17 cellular contexts compared by ENCODE assay signal in the genomic region with DNA sequence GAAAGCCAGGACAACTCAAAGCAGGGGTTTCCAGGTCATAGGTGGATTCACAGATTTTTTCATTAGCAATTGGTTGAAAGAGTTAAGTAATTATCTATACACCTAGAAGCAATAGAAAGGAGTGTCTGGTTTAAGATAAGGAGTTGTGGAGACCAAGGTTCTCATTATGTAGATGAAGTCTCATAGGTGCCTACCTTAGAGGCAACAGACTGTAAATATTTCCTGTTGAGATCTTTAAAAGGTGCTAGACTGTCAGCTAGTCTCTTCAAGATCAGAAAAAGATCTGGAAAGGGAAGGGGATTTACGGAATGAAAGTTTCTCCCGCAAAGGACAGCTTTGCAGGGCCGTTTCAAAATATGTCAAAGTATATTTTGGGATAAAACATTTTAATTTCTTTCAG.
DNase-seq lines count a peak whose midpoint lies in the region; ATAC-seq and TF ChIP-seq lines count a peak whose summit lies in the region.
"Had no signal": no experiment of that assay in that cellular context is flagged by ENCODE, and none has a peak within 500 bp of the region (broad histone marks: within the 10 kb centered on the region; RNA-seq: fewer than 3 reads in every experiment).

No MANE protein-coding gene starts in this region.

- no peaks in the 10 kb centered on the region for H3K36me3 Mint-ChIP-seq in GM23338 (ENCODE audit: low read depth)
- peaks cover 2% of the 10 kb centered on the region for H3K36me3 Mint-ChIP-seq in endodermal cell (ENCODE audit: low read depth)
- H3K36me3 Mint-ChIP-seq in neural progenitor cell: no peaks in the 10 kb centered on the region
- H3K36me3 Mint-ChIP-seq: CD14-positive monocyte; CD4-positive, alpha-beta memory T cell had no signal

- peak overlapping the region; percentile 81; the same call in 1 of the 2 replicates for H3K27ac Mint-ChIP-seq in GM23338
- peak overlapping the region; percentile 81 for H3K27ac Mint-ChIP-seq in endodermal cell
- H3K27ac Mint-ChIP-seq in neural progenitor cell: no peak overlapping the region
- H3K27ac Mint-ChIP-seq: CD14-positive monocyte; CD4-positive, alpha-beta memory T cell had no signal

- TF ChIP-seq POLR2A in breast epithelium (IDR thresholded peaks at IDR 0.05): no peak

- H3K9me2 ChIP-seq in GM23338 (ENCODE audit: insufficient read depth): no peaks in the 10 kb centered on the region

- H3K9ac ChIP-seq in HUES64 (ENCODE audit: low read depth, low read length) (no peak overlapping the region; the same call in 1 of the 2 replicates), endodermal cell (ENCODE audit: extremely low read depth, low read length, poor library complexity, severe bottlenecking) (peak overlapping the region; percentile 66), neural progenitor cell (no peak overlapping the region)
- H3K9ac ChIP-seq: BLaER1 had no signal

- H3K4me2 ChIP-seq in GM23338: peak overlapping the region; percentile 34
- H3K4me2 ChIP-seq in neural progenitor cell: no peak overlapping the region
- H3K4me2 ChIP-seq: BLaER1 had no signal

- TF ChIP-seq CTCF in GM23338 (conservative IDR thresholded peaks at IDR 0.05; ENCODE audit: low read depth in 2 of 2) (no peak), endodermal cell (conservative IDR thresholded peaks at IDR 0.05) (no peak), neural progenitor cell (IDR thresholded peaks at IDR 0.05) (no peak), breast epithelium (IDR thresholded peaks at IDR 0.05) (no peak)

- no peaks in the 10 kb centered on the region for H3K27me3 ChIP-seq in GM23338 (ENCODE audit: insufficient read depth)
- no peaks in the 10 kb centered on the region for H3K27me3 ChIP-seq in HUES64 (ENCODE audit: insufficient read depth, low read length)
- H3K27me3 ChIP-seq in endodermal cell (ENCODE audit: control insufficient read depth, insufficient read depth, low read length, poor library complexity, severe bottlenecking): no peaks in the 10 kb centered on the region
- H3K27me3 ChIP-seq in neural progenitor cell: no peaks in the 10 kb centered on the region
- H3K27me3 ChIP-seq in breast epithelium: no peaks in the 10 kb centered on the region
- H3K27me3 ChIP-seq: BLaER1 had no signal

- H3K27ac ChIP-seq in GM23338 (ENCODE audit: low read depth) (peak overlapping the region; percentile 86), HUES64 (ENCODE audit: low read depth, low read length) (peak overlapping the region; percentile 56), endodermal cell (ENCODE audit: low read depth, low read length) (no peak overlapping the region), neural progenitor cell (peak overlapping the region; percentile 57), breast epithelium (no peak overlapping the region)
- H3K27ac ChIP-seq: BLaER1 had no signal

- H3K4me3 Mint-ChIP-seq in GM23338: no peak overlapping the region
- H3K4me3 Mint-ChIP-seq in endodermal cell: no peak overlapping the region
- H3K4me3 Mint-ChIP-seq in neural progenitor cell: no peak overlapping the region
- H3K4me3 Mint-ChIP-seq: CD14-positive monocyte; CD4-positive, alpha-beta memory T cell had no signal

- H3K4me1 ChIP-seq in GM23338 (ENCODE audit: insufficient read depth): peaks cover 56% of the 10 kb centered on the region
- peaks cover 74% of the 10 kb centered on the region for H3K4me1 ChIP-seq in HUES64 (ENCODE audit: insufficient read depth, low read length)
- H3K4me1 ChIP-seq in endodermal cell (ENCODE audit: control insufficient read depth, insufficient read depth, low read length): peaks cover 14% of the 10 kb centered on the region
- peaks cover 36% of the 10 kb centered on the region for H3K4me1 ChIP-seq in neural progenitor cell
- H3K4me1 ChIP-seq in breast epithelium: no peaks in the 10 kb centered on the region
- H3K4me1 ChIP-seq: BLaER1 had no signal

- H4K20me1 ChIP-seq in GM23338 (replicated peaks; ENCODE audit: insufficient read depth): no peaks in the 10 kb centered on the region
- no peaks in the 10 kb centered on the region for H4K20me1 ChIP-seq in neural progenitor cell (ENCODE audit: low read depth)
- H4K20me1 ChIP-seq: BLaER1 had no signal

- DNase-seq in GM23338 (ENCODE audit: low spot score): no peak
- no peak for DNase-seq in endodermal cell
- no peak for DNase-seq in neural progenitor cell (ENCODE audit: low spot score)
- DNase-seq in breast epithelium (ENCODE audit: low spot score in 2 of 2): no peak
- DNase-seq: 8988T; CD4-positive, alpha-beta memory T cell; DMS153; DMS79; HCEC 1CT; IMR-90 had no signal

- H3K27me3 Mint-ChIP-seq in GM23338 (ENCODE audit: insufficient read depth, low read depth, poor library complexity) (no peaks in the 10 kb centered on the region), endodermal cell (ENCODE audit: insufficient read depth) (no peaks in the 10 kb centered on the region), neural progenitor cell (ENCODE audit: insufficient read depth, low read depth) (no peaks in the 10 kb centered on the region)
- H3K27me3 Mint-ChIP-seq: CD4-positive, alpha-beta memory T cell had no signal

- H3F3A ChIP-seq in GM23338 (replicated peaks; ENCODE audit: low read depth): no peaks in the 10 kb centered on the region
- H3F3A ChIP-seq in neural progenitor cell (ENCODE audit: low read depth): peaks cover 9% of the 10 kb centered on the region

- H3K79me2 ChIP-seq in GM23338 (replicated peaks; ENCODE audit: insufficient read depth) (no peaks in the 10 kb centered on the region), neural progenitor cell (ENCODE audit: low read depth) (no peaks in the 10 kb centered on the region)

- ATAC-seq in GM23338 (no peak), HG02759 (IDR thresholded peaks at IDR 0.05; ENCODE audit: unreplicated experiment) (no peak), HG03571 (IDR thresholded peaks at IDR 0.05; ENCODE audit: unreplicated experiment) (no peak)
- ATAC-seq: GM12878, K562 had no signal

- no peaks in the 10 kb centered on the region for H3K9me3 Mint-ChIP-seq in GM23338
- peaks cover 10% of the 10 kb centered on the region for H3K9me3 Mint-ChIP-seq in endodermal cell
- H3K9me3 Mint-ChIP-seq in neural progenitor cell: no peaks in the 10 kb centered on the region

- WGBS in HUES64: 63% methylated on average over 3 of the region's 3 CpGs
- 49 to 51% methylated on average over 3 of the region's 3 CpGs for WGBS in endodermal cell (ENCODE audit: insufficient coverage in 1 of 2, insufficient read length in 1 of 2), 2 experiments

- no peak overlapping the region for H2AFZ ChIP-seq in GM23338
- no peak overlapping the region for H2AFZ ChIP-seq in neural progenitor cell (replicated peaks)

- intact Hi-C loops in breast epithelium (cut with DNase I; ENCODE audit: low total_unique reads): no loop called here

- H3K36me3 ChIP-seq in GM23338 (ENCODE audit: insufficient read depth): no peaks in the 10 kb centered on the region
- no peaks in the 10 kb centered on the region for H3K36me3 ChIP-seq in HUES64 (ENCODE audit: insufficient read depth, low read length)
- H3K36me3 ChIP-seq in endodermal cell (ENCODE audit: control insufficient read depth, insufficient read depth, low read length): no peaks in the 10 kb centered on the region
- H3K36me3 ChIP-seq in neural progenitor cell: no peaks in the 10 kb centered on the region
- no peaks in the 10 kb centered on the region for H3K36me3 ChIP-seq in breast epithelium
- H3K36me3 ChIP-seq: BLaER1 had no signal

- H3K9me3 ChIP-seq in HUES64 (ENCODE audit: insufficient read depth, low read depth, low read length) (no peaks in the 10 kb centered on the region), endodermal cell (ENCODE audit: control insufficient read depth, low read length) (peaks cover 5% of the 10 kb centered on the region), neural progenitor cell (ENCODE audit: low read depth) (no peaks in the 10 kb centered on the region), breast epithelium (no peaks in the 10 kb centered on the region)
- H3K9me3 ChIP-seq: BLaER1 had no signal

- H3K4me1 Mint-ChIP-seq in GM23338 (peaks cover 47% of the 10 kb centered on the region), endodermal cell (peaks cover 16% of the 10 kb centered on the region), neural progenitor cell (peaks cover 9% of the 10 kb centered on the region)
- H3K4me1 Mint-ChIP-seq: CD14-positive monocyte; CD4-positive, alpha-beta memory T cell had no signal

- H3K4me3 ChIP-seq in GM23338: no peak overlapping the region
- H3K4me3 ChIP-seq in HUES64 (ENCODE audit: low read length): no peak overlapping the region
- peak overlapping the region; percentile 59 for H3K4me3 ChIP-seq in endodermal cell (ENCODE audit: low read length)
- H3K4me3 ChIP-seq in neural progenitor cell: no peak overlapping the region
- no peak overlapping the region for H3K4me3 ChIP-seq in breast epithelium
- H3K4me3 ChIP-seq: BLaER1, GM12878, K562 had no signal

TF ChIP-seq in GM23338, 12 proteins besides CTCF, POLR2A, EP300 and RAD21:
- TF ChIP-seq NANOG (IDR thresholded peaks at IDR 0.05; ENCODE audit: borderline replicate concordance): no peak

Comparison
In these comparisons a context has a peak if more than half of its experiments do, and no peak if none do; other contexts are left out.
1. H3K27ac ChIP-seq: peak in GM23338 (single experiment), HUES64 (single experiment) and neural progenitor cell (single experiment); none in endodermal cell (single experiment) and breast epithelium (0 of 2).